In the genomic region with DNA sequence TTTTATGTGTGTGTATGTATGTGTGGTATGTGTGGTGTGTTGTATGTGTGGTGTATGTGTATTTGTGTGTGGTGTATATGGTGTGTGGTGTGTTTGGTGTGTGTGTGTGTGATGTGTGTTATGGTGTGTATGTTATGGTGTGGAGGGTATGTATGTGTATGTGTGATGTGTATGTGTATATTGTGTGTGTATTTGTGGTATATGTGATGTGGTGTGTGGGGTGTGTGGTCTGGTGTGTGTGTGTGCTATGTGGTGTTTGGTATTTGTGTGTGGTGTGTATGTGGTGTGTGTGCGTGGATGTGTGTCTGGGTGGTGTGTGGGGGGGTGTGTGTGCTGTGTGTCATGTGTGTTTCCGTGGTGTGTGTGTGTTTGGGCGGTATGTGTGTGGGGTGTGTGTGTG, we compare ENCODE assay signal across 2 cellular contexts.
TF ChIP-seq lines count a peak whose summit lies in the region.

No MANE protein-coding gene starts in this region.

TF ChIP-seq in HepG2, 621 proteins besides CTCF, POLR2A, EP300 and RAD21:
- TF ChIP-seq ZNF777 (CRISPR knock-in tag; IDR thresholded peaks at IDR 0.05) (no peak), EED (CRISPR knock-in tag; IDR thresholded peaks at IDR 0.05) (no peak), GZF1 (CRISPR knock-in tag; IDR thresholded peaks at IDR 0.05) (no peak), PTBP1 (IDR thresholded peaks at IDR 0.05; ENCODE audit: low read depth, low read length, poor library complexity, severe bottlenecking) (no peak), JDP2 (CRISPR knock-in tag; IDR thresholded peaks at IDR 0.05; ENCODE audit: borderline replicate concordance) (no peak), CCAR2 (optimal IDR thresholded peaks at IDR 0.05; ENCODE audit: low read depth, low read length) (no peak)
- TF ChIP-seq, protein P1, sequence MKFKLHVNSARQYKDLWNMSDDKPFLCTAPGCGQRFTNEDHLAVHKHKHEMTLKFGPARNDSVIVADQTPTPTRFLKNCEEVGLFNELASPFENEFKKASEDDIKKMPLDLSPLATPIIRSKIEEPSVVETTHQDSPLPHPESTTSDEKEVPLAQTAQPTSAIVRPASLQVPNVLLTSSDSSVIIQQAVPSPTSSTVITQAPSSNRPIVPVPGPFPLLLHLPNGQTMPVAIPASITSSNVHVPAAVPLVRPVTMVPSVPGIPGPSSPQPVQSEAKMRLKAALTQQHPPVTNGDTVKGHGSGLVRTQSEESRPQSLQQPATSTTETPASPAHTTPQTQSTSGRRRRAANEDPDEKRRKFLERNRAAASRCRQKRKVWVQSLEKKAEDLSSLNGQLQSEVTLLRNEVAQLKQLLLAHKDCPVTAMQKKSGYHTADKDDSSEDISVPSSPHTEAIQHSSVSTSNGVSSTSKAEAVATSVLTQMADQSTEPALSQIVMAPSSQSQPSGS (CRISPR knock-in tag; IDR thresholded peaks at IDR 0.05), result no peak
- TF ChIP-seq, protein P2, sequence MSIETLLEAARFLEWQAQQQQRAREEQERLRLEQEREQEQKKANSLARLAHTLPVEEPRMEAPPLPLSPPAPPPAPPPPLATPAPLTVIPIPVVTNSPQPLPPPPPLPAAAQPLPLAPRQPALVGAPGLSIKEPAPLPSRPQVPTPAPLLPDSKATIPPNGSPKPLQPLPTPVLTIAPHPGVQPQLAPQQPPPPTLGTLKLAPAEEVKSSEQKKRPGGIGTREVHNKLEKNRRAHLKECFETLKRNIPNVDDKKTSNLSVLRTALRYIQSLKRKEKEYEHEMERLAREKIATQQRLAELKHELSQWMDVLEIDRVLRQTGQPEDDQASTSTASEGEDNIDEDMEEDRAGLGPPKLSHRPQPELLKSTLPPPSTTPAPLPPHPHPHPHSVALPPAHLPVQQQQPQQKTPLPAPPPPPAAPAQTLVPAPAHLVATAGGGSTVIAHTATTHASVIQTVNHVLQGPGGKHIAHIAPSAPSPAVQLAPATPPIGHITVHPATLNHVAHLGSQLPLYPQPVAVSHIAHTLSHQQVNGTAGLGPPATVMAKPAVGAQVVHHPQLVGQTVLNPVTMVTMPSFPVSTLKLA (IDR thresholded peaks at IDR 0.05), result 0 out of 2 replicates have a peak, but pooled peaks have one; percentile 10

TF ChIP-seq in K562, 482 proteins besides CTCF, POLR2A, EP300 and RAD21 (continues in another document):
- TF ChIP-seq, protein P3, sequence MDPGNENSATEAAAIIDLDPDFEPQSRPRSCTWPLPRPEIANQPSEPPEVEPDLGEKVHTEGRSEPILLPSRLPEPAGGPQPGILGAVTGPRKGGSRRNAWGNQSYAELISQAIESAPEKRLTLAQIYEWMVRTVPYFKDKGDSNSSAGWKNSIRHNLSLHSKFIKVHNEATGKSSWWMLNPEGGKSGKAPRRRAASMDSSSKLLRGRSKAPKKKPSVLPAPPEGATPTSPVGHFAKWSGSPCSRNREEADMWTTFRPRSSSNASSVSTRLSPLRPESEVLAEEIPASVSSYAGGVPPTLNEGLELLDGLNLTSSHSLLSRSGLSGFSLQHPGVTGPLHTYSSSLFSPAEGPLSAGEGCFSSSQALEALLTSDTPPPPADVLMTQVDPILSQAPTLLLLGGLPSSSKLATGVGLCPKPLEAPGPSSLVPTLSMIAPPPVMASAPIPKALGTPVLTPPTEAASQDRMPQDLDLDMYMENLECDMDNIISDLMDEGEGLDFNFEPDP (CRISPR knock-in tag; IDR thresholded peaks at IDR 0.05), result no peak
- TF ChIP-seq POLR2H (tag; IDR thresholded peaks at IDR 0.05; ENCODE audit: low read depth), result no peak
- TF ChIP-seq FOS (IDR thresholded peaks at IDR 0.05; ENCODE audit: extremely low read depth, insufficient read length), result no peak
- TF ChIP-seq ZNF644 (tag; IDR thresholded peaks at IDR 0.05; ENCODE audit: low read depth), result no peak
- TF ChIP-seq, protein P4, sequence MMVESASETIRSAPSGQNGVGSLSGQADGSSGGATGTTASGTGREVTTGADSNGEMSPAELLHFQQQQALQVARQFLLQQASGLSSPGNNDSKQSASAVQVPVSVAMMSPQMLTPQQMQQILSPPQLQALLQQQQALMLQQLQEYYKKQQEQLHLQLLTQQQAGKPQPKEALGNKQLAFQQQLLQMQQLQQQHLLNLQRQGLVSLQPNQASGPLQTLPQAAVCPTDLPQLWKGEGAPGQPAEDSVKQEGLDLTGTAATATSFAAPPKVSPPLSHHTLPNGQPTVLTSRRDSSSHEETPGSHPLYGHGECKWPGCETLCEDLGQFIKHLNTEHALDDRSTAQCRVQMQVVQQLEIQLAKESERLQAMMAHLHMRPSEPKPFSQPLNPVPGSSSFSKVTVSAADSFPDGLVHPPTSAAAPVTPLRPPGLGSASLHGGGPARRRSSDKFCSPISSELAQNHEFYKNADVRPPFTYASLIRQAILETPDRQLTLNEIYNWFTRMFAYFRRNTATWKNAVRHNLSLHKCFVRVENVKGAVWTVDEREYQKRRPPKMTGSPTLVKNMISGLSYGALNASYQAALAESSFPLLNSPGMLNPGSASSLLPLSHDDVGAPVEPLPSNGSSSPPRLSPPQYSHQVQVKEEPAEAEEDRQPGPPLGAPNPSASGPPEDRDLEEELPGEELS (CRISPR knock-in tag; IDR thresholded peaks at IDR 0.05; ENCODE audit: borderline replicate concordance), result no peak
- TF ChIP-seq NCOA2 (IDR thresholded peaks at IDR 0.05; ENCODE audit: partially characterized antibody in 2 of 2), result no peak
- TF ChIP-seq, protein P5, sequence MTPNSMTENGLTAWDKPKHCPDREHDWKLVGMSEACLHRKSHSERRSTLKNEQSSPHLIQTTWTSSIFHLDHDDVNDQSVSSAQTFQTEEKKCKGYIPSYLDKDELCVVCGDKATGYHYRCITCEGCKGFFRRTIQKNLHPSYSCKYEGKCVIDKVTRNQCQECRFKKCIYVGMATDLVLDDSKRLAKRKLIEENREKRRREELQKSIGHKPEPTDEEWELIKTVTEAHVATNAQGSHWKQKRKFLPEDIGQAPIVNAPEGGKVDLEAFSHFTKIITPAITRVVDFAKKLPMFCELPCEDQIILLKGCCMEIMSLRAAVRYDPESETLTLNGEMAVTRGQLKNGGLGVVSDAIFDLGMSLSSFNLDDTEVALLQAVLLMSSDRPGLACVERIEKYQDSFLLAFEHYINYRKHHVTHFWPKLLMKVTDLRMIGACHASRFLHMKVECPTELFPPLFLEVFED (CRISPR knock-in tag; conservative IDR thresholded peaks at IDR 0.05), result peak; percentile 38; the same call in 1 of the 2 replicates
- TF ChIP-seq MYNN (IDR thresholded peaks at IDR 0.05), result no peak
- TF ChIP-seq MYNN (CRISPR knock-in tag; IDR thresholded peaks at IDR 0.05), result no peak
- TF ChIP-seq PURB (CRISPR knock-in tag; IDR thresholded peaks at IDR 0.05; ENCODE audit: low read depth), result no peak
- peak; percentile 9 for TF ChIP-seq CREBBP (IDR thresholded peaks at IDR 0.05; ENCODE audit: low read depth, low read length)
- TF ChIP-seq POLR2G (IDR thresholded peaks at IDR 0.05; ENCODE audit: low read depth, low read length), result no peak
- no peak for TF ChIP-seq CHD2 (IDR thresholded peaks at IDR 0.05; ENCODE audit: low read depth, low read length)
- TF ChIP-seq, protein P6, sequence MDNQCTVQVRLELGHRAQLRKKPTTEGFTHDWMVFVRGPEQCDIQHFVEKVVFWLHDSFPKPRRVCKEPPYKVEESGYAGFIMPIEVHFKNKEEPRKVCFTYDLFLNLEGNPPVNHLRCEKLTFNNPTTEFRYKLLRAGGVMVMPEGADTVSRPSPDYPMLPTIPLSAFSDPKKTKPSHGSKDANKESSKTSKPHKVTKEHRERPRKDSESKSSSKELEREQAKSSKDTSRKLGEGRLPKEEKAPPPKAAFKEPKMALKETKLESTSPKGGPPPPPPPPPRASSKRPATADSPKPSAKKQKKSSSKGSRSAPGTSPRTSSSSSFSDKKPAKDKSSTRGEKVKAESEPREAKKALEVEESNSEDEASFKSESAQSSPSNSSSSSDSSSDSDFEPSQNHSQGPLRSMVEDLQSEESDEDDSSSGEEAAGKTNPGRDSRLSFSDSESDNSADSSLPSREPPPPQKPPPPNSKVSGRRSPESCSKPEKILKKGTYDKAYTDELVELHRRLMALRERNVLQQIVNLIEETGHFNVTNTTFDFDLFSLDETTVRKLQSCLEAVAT (IDR thresholded peaks at IDR 0.05), result peak in 1 of 2 experiments; percentile 68; a peak in 2 of 4 replicates
- TF ChIP-seq, protein P7, sequence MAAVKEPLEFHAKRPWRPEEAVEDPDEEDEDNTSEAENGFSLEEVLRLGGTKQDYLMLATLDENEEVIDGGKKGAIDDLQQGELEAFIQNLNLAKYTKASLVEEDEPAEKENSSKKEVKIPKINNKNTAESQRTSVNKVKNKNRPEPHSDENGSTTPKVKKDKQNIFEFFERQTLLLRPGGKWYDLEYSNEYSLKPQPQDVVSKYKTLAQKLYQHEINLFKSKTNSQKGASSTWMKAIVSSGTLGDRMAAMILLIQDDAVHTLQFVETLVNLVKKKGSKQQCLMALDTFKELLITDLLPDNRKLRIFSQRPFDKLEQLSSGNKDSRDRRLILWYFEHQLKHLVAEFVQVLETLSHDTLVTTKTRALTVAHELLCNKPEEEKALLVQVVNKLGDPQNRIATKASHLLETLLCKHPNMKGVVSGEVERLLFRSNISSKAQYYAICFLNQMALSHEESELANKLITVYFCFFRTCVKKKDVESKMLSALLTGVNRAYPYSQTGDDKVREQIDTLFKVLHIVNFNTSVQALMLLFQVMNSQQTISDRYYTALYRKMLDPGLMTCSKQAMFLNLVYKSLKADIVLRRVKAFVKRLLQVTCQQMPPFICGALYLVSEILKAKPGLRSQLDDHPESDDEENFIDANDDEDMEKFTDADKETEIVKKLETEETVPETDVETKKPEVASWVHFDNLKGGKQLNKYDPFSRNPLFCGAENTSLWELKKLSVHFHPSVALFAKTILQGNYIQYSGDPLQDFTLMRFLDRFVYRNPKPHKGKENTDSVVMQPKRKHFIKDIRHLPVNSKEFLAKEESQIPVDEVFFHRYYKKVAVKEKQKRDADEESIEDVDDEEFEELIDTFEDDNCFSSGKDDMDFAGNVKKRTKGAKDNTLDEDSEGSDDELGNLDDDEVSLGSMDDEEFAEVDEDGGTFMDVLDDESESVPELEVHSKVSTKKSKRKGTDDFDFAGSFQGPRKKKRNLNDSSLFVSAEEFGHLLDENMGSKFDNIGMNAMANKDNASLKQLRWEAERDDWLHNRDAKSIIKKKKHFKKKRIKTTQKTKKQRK (IDR thresholded peaks at IDR 0.05; ENCODE audit: borderline replicate concordance, low read depth, low read length), result no peak
- no peak for TF ChIP-seq ZNF3 (CRISPR knock-in tag; IDR thresholded peaks at IDR 0.05)
- TF ChIP-seq CHD1 (IDR thresholded peaks at IDR 0.05; ENCODE audit: low read length), result no peak
- TF ChIP-seq, protein P8, sequence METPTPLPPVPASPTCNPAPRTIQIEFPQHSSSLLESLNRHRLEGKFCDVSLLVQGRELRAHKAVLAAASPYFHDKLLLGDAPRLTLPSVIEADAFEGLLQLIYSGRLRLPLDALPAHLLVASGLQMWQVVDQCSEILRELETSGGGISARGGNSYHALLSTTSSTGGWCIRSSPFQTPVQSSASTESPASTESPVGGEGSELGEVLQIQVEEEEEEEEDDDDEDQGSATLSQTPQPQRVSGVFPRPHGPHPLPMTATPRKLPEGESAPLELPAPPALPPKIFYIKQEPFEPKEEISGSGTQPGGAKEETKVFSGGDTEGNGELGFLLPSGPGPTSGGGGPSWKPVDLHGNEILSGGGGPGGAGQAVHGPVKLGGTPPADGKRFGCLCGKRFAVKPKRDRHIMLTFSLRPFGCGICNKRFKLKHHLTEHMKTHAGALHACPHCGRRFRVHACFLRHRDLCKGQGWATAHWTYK (CRISPR knock-in tag; IDR thresholded peaks at IDR 0.05), result no peak
- TF ChIP-seq, protein P9, sequence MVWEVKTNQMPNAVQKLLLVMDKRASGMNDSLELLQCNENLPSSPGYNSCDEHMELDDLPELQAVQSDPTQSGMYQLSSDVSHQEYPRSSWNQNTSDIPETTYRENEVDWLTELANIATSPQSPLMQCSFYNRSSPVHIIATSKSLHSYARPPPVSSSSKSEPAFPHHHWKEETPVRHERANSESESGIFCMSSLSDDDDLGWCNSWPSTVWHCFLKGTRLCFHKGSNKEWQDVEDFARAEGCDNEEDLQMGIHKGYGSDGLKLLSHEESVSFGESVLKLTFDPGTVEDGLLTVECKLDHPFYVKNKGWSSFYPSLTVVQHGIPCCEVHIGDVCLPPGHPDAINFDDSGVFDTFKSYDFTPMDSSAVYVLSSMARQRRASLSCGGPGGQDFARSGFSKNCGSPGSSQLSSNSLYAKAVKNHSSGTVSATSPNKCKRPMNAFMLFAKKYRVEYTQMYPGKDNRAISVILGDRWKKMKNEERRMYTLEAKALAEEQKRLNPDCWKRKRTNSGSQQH (CRISPR knock-in tag; IDR thresholded peaks at IDR 0.05), result peak; percentile 77; the same call in 1 of the 2 replicates
- no peak for TF ChIP-seq ATF7 (IDR thresholded peaks at IDR 0.05)
- TF ChIP-seq, protein P10, sequence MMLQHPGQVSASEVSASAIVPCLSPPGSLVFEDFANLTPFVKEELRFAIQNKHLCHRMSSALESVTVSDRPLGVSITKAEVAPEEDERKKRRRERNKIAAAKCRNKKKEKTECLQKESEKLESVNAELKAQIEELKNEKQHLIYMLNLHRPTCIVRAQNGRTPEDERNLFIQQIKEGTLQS (IDR thresholded peaks at IDR 0.05), result no peak
- TF ChIP-seq, protein P10 (CRISPR knock-in tag; conservative IDR thresholded peaks at IDR 0.05), result no peak
- TF ChIP-seq LARP7 (IDR thresholded peaks at IDR 0.05), result peak; percentile 70; the same call in 1 of the 2 replicates
- TF ChIP-seq, protein P11, sequence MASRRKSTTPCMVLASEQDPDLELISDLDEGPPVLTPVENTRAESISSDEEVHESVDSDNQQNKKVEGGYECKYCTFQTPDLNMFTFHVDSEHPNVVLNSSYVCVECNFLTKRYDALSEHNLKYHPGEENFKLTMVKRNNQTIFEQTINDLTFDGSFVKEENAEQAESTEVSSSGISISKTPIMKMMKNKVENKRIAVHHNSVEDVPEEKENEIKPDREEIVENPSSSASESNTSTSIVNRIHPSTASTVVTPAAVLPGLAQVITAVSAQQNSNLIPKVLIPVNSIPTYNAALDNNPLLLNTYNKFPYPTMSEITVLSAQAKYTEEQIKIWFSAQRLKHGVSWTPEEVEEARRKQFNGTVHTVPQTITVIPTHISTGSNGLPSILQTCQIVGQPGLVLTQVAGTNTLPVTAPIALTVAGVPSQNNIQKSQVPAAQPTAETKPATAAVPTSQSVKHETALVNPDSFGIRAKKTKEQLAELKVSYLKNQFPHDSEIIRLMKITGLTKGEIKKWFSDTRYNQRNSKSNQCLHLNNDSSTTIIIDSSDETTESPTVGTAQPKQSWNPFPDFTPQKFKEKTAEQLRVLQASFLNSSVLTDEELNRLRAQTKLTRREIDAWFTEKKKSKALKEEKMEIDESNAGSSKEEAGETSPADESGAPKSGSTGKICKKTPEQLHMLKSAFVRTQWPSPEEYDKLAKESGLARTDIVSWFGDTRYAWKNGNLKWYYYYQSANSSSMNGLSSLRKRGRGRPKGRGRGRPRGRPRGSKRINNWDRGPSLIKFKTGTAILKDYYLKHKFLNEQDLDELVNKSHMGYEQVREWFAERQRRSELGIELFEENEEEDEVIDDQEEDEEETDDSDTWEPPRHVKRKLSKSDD (conservative IDR thresholded peaks at IDR 0.05; ENCODE audit: low read length), result no peak
- no peak for TF ChIP-seq CSDE1 (IDR thresholded peaks at IDR 0.05)
- 0 out of 4 replicates have a peak, but pooled peaks of 1 of the 2 experiments have one; percentile 21 for TF ChIP-seq FOXK2 (conservative IDR thresholded peaks at IDR 0.05 in 1 of 2, IDR thresholded peaks at IDR 0.05 in 1 of 2; ENCODE audit: low read depth in 2 of 2)
- no peak for TF ChIP-seq HOXB6 (CRISPR knock-in tag; IDR thresholded peaks at IDR 0.05; ENCODE audit: borderline replicate concordance)
- TF ChIP-seq ZNF24 (IDR thresholded peaks at IDR 0.05), result no peak
- no peak for TF ChIP-seq SNRNP70 (optimal IDR thresholded peaks at IDR 0.05; ENCODE audit: low read depth, low read length)
- no peak for TF ChIP-seq SREBF2 (CRISPR knock-in tag; IDR thresholded peaks at IDR 0.05)
- TF ChIP-seq ZNF133 (CRISPR knock-in tag; IDR thresholded peaks at IDR 0.05), result no peak
- no peak for TF ChIP-seq ZNF717 (CRISPR knock-in tag; IDR thresholded peaks at IDR 0.05)
- TF ChIP-seq PRPF4 (IDR thresholded peaks at IDR 0.05; ENCODE audit: insufficient read depth, low read depth, low read length, poor library complexity, severe bottlenecking), result no peak
